Comparison of ENCODE assay signal across 18 cellular contexts in the genomic region with DNA sequence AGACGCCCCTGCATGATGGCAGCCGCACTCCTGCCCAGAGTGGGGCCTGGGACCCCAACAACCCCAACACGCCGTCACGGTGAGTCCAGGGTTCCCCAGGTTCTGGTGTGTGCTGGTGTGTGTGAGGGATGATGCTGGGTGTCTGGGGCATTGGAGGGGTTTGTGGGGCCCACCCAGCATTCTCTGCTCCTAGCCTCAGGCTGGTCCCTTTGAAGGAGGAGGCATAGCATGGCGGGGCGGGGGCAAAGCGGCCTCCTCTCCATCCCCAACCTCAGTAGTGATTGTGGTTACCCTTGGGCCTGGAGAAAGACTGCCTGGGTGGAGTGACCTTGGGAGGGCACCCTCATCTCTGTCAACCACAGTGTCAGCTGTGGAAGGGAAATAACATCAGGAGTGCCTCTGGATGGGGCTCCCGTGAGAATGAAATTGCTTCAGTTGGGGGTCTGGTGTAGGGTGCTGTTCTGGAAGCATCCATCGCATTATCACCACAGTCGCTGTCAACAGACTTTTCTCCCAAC. TPM values are rescaled to one million over a fixed set of nuclear protein-coding genes. Genes with fewer than 3 reads are reported as not detected.
"Had no signal": no experiment of that assay in that cellular context is flagged by ENCODE, and none has a peak within 500 bp of the region (broad histone marks: within the 10 kb centered on the region; RNA-seq: fewer than 3 reads in every experiment).

No MANE protein-coding gene starts in this region.

- H3K4me1 ChIP-seq: ascending aorta, colonic mucosa, left lung, pancreas had no signal

- FAIRE-seq: frontal cortex, kidney, pancreas had no signal

- H3K9me3 ChIP-seq: ascending aorta, colonic mucosa, left lung, pancreas, stomach had no signal

- H3K4me3 Mint-ChIP-seq: activated naive CD4-positive, alpha-beta T cell treated with anti-CD3 and anti-CD28 coated beads, Interleukin-2, amount 50 U/mL, for 24 hours; central memory CD8-positive, alpha-beta T cell; stimulated activated effector memory CD8-positive, alpha-beta T cell treated with anti-CD3 and anti-CD28 coated beads, Interleukin-12 subunit alpha, Interleukin-12 subunit beta, amount 100 ng/mL, for 72 hours; type B pancreatic cell had no signal

- DNase-seq: kidney, mammary epithelial cell, T1000 had no signal

- H3K27me3 ChIP-seq: ascending aorta, colonic mucosa, left lung, pancreas, stomach had no signal

- H3K27ac ChIP-seq: ascending aorta, colonic mucosa, left lung, pancreas had no signal

- H3K27me3 Mint-ChIP-seq: activated naive CD4-positive, alpha-beta T cell treated with anti-CD3 and anti-CD28 coated beads, Interleukin-2, amount 50 U/mL, for 24 hours; central memory CD8-positive, alpha-beta T cell; type B pancreatic cell had no signal

- H3K4me3 ChIP-seq: ascending aorta, colonic mucosa, left lung, pancreas, smooth muscle cell, stomach had no signal

- H3K9me3 Mint-ChIP-seq: activated naive CD4-positive, alpha-beta T cell treated with anti-CD3 and anti-CD28 coated beads, Interleukin-2, amount 50 U/mL, for 24 hours; central memory CD8-positive, alpha-beta T cell; stimulated activated effector memory CD8-positive, alpha-beta T cell treated with anti-CD3 and anti-CD28 coated beads, Interleukin-12 subunit alpha, Interleukin-12 subunit beta, amount 100 ng/mL, for 72 hours; type B pancreatic cell had no signal

- H3K4me2 ChIP-seq: smooth muscle cell had no signal

- H3K27ac Mint-ChIP-seq: type B pancreatic cell had no signal

RNA-seq across cellular contexts. Expression of a gene that starts 25.2 kb away (rescaled TPM):
- total RNA-seq: ascending aorta, colonic mucosa, stomach had no signal
- polyA plus RNA-seq: adipose tissue had no signal

RNA-seq across cellular contexts. Expression of a gene that starts 41.4 kb away (rescaled TPM):
- total RNA-seq: ascending aorta, colonic mucosa, kidney, left lung, mammary epithelial cell, pancreas, pulmonary artery endothelial cell, smooth muscle cell, stomach, temporal lobe had no signal
- polyA plus RNA-seq: adipose tissue, esophagus, mammary epithelial cell, pancreas, smooth muscle cell, stomach had no signal
